ENCODE assay signal across 1 cellular context in genomic region chr14:101553931-101554330, GRCh38.
TF ChIP-seq lines count a peak whose summit lies in the region.

No MANE protein-coding gene starts in this region.

TF ChIP-seq in HEK293, 187 proteins besides CTCF, POLR2A, EP300 and RAD21 (continued from another document):
- TF ChIP-seq ZSCAN4 (tag by site-specific recombination; IDR thresholded peaks at IDR 0.05) (no peak), ZNF174 (tag by site-specific recombination; IDR thresholded peaks at IDR 0.05) (no peak), FEZF1 (tag by site-specific recombination; IDR thresholded peaks at IDR 0.05) (no peak)
